In genomic region chr7:149147730-149148653, GRCh38 we compare ENCODE assay signal across 8 cellular contexts. TPM values are rescaled to one million over a fixed set of nuclear protein-coding genes. Genes with fewer than 3 reads are reported as not detected.
DNase-seq lines count a peak whose midpoint lies in the region; ATAC-seq and TF ChIP-seq lines count a peak whose summit lies in the region.

No MANE protein-coding gene starts in this region.

- no peaks in the 10 kb centered on the region for H3K4me1 ChIP-seq in HEK293 (ENCODE audit: control insufficient read depth, insufficient read depth, low read length)
- H3K4me1 ChIP-seq in MM.1S (ENCODE audit: low read length), result no peaks in the 10 kb centered on the region

- TF ChIP-seq CTCF in GM13976 (IDR thresholded peaks at IDR 0.05; ENCODE audit: borderline replicate concordance, control extremely low read depth, extremely low read depth, insufficient read depth, missing control alignments) (no peak), HEK293 (tag by site-specific recombination; IDR thresholded peaks at IDR 0.05) (peak; percentile 66), MM.1S (IDR thresholded peaks at IDR 0.05; ENCODE audit: low read length) (no peak), coronary artery (IDR thresholded peaks at IDR 0.05) (no peak)

- peak overlapping the region; percentile 68 for H3K4me2 ChIP-seq in MM.1S (ENCODE audit: low read depth, low read length)

- intact Hi-C loops in activated CD4-positive, alpha-beta T cell treated with anti-CD3 and anti-CD28 coated beads, Interleukin-2, amount 10 ng/mL, durations not matched to agents 24 days and 14 days (cut with micrococcal nuclease), result loop anchor here (1.0 kb wide), 4 partner anchors 22 to 91 kb away; partner anchors contain the start of genes ZNF212, ZNF282 and ZNF425

- peaks cover 62% of the 10 kb centered on the region for H3K79me2 ChIP-seq in MM.1S (ENCODE audit: low read length)

- ATAC-seq in left lobe of liver, result peak; percentile 59

- H3F3A ChIP-seq in MM.1S (ENCODE audit: insufficient read depth, low read length), result peaks cover 27% of the 10 kb centered on the region

- peak overlapping the region; percentile 65 for H3K4me3 ChIP-seq in HEK293 (ENCODE audit: low read depth, low read length)
- H3K4me3 ChIP-seq in MM.1S (ENCODE audit: low read length), result peak overlapping the region; percentile 98
- H3K4me3 ChIP-seq in coronary artery, result peak overlapping the region; percentile 85

- POLR2A ChIA-PET in HEK293 (lab: Yijun Ruan, JAX), result interaction anchor here (0.6 to 3.9 kb wide), 7 partner anchors 9 to 659 kb away, joined by 3 to 39 read pairs (median 7); partner anchors contain the start of genes ZNF282 and ZNF425

- in situ Hi-C loops in GM13976 (cut with MboI; ENCODE audit: low sequenced_read_pairs, unreplicated experiment), result no loop called here

- H4K20me1 ChIP-seq in MM.1S (ENCODE audit: insufficient read depth, low read length), result no peaks in the 10 kb centered on the region

- H3K9ac ChIP-seq in MM.1S (ENCODE audit: low read length), result peak overlapping the region; percentile 91

- peak overlapping the region; percentile 69 for H3K27ac Mint-ChIP-seq in activated CD4-positive, alpha-beta T cell treated with anti-CD3 and anti-CD28 coated beads, Interleukin-2, amount 10 ng/mL, durations not matched to agents 24 days and 14 days

- CTCF ChIA-PET in HEK293 (lab: Yijun Ruan, JAX), result interaction anchor here (0.6 to 2.3 kb wide), 8 partner anchors 12 to 600 kb away, joined by 3 to 18 read pairs (median 4); partner anchors contain the start of genes ZNF282 and ZNF425

- H3K27ac ChIP-seq in HEK293 (ENCODE audit: extremely low read depth, low read depth, low read length) (peak overlapping the region; percentile 87), MM.1S (ENCODE audit: low read length) (peak overlapping the region; percentile 65; the same call in 1 of the 2 replicates), coronary artery (peak overlapping the region; percentile 67 to 89)

- H3K9me3 Mint-ChIP-seq in activated CD4-positive, alpha-beta T cell treated with anti-CD3 and anti-CD28 coated beads, Interleukin-2, amount 10 ng/mL, durations not matched to agents 24 days and 14 days, result no peaks in the 10 kb centered on the region

- peaks cover 26% of the 10 kb centered on the region for H3K4me1 Mint-ChIP-seq in activated CD4-positive, alpha-beta T cell treated with anti-CD3 and anti-CD28 coated beads, Interleukin-2, amount 10 ng/mL, durations not matched to agents 24 days and 14 days

- DNase-seq in GM13976 (ENCODE audit: low spot score) (peak; percentile 73), MM.1S (peak; percentile 44), coronary artery (ENCODE audit: low spot score) (peak; percentile 79), left lobe of liver (ENCODE audit: low spot score) (peak; percentile 66), COLO829 (ENCODE audit: low spot score) (no peak)
- DNase-seq in activated CD4-positive, alpha-beta T cell treated with anti-CD3 and anti-CD28 coated beads, Interleukin-2, amount 10 ng/mL, durations not matched to agents 24 days and 14 days, result peak; percentile 91
- DNase-seq in stimulated activated CD4-positive, alpha-beta T cell treated with anti-CD3 and anti-CD28 coated beads, Interleukin-2, amount 100 ng/mL, for 48 hours, result peak; percentile 41 to 56

- H3K27me3 Mint-ChIP-seq in activated CD4-positive, alpha-beta T cell treated with anti-CD3 and anti-CD28 coated beads, Interleukin-2, amount 10 ng/mL, durations not matched to agents 24 days and 14 days, result no peaks in the 10 kb centered on the region

- H3K9me3 ChIP-seq in HEK293 (ENCODE audit: control insufficient read depth, insufficient read depth, low read depth, low read length) (no peaks in the 10 kb centered on the region), MM.1S (replicated peaks; ENCODE audit: insufficient read depth, low read length) (no peaks in the 10 kb centered on the region)

- peaks cover 0 to 16% of the 10 kb centered on the region in 2 experiments; a peak in 2 of 3 replicates for H3K36me3 ChIP-seq in HEK293 (ENCODE audit: control insufficient read depth in 2 of 2, insufficient read depth in 1 of 2, low read length in 2 of 2)
- no peaks in the 10 kb centered on the region for H3K36me3 ChIP-seq in MM.1S (replicated peaks; ENCODE audit: insufficient read depth, low read length)

- H3K9me2 ChIP-seq in MM.1S (replicated peaks; ENCODE audit: insufficient read depth, low read length), result no peaks in the 10 kb centered on the region

- no peaks in the 10 kb centered on the region for H3K27me3 ChIP-seq in MM.1S (replicated peaks; ENCODE audit: insufficient read depth, low read length)

- peaks cover 12% of the 10 kb centered on the region for H3K36me3 Mint-ChIP-seq in activated CD4-positive, alpha-beta T cell treated with anti-CD3 and anti-CD28 coated beads, Interleukin-2, amount 10 ng/mL, durations not matched to agents 24 days and 14 days (ENCODE audit: low read depth)

- peak overlapping the region; percentile 94 for H2AFZ ChIP-seq in MM.1S (ENCODE audit: low read length)

- H3K4me3 Mint-ChIP-seq in activated CD4-positive, alpha-beta T cell treated with anti-CD3 and anti-CD28 coated beads, Interleukin-2, amount 10 ng/mL, durations not matched to agents 24 days and 14 days, result peak overlapping the region; percentile 93

TF ChIP-seq in HEK293, 187 proteins besides CTCF, POLR2A, EP300 and RAD21 (continues in another document):
- TF ChIP-seq ZBTB48 (tag by site-specific recombination; IDR thresholded peaks at IDR 0.05) (peak; percentile 14; the same call in 1 of the 2 replicates), ZNF658 (tag by site-specific recombination; IDR thresholded peaks at IDR 0.05) (no peak), ZNF621 (tag by site-specific recombination; IDR thresholded peaks at IDR 0.05) (no peak), GLIS1 (tag by site-specific recombination; IDR thresholded peaks at IDR 0.05) (peak; percentile 47), ZBTB8A (tag by site-specific recombination; IDR thresholded peaks at IDR 0.05) (peak; percentile 84), ZEB2 (tag by site-specific recombination; IDR thresholded peaks at IDR 0.05) (peak; percentile 93), ZFP37 (tag by site-specific recombination; IDR thresholded peaks at IDR 0.05) (peak; percentile 71; the same call in 1 of the 2 replicates), KLF17 (tag by site-specific recombination; IDR thresholded peaks at IDR 0.05) (0 out of 2 replicates have a peak, but pooled peaks have one; percentile 42), ZBTB1 (tag by site-specific recombination; IDR thresholded peaks at IDR 0.05) (0 out of 2 replicates have a peak, but pooled peaks have one; percentile 57), ZNF549 (tag by site-specific recombination; IDR thresholded peaks at IDR 0.05) (no peak), ZNF391 (tag by site-specific recombination; IDR thresholded peaks at IDR 0.05; ENCODE audit: borderline replicate concordance, low read depth) (peak; percentile 71), ZNF677 (tag by site-specific recombination; IDR thresholded peaks at IDR 0.05) (0 out of 2 replicates have a peak, but pooled peaks have one; percentile 0), ZSCAN23 (tag by site-specific recombination; IDR thresholded peaks at IDR 0.05) (no peak), PATZ1 (tag by site-specific recombination; IDR thresholded peaks at IDR 0.05) (peak; percentile 77)

RNA-seq across cellular contexts. Expression of gene ZNF398, which starts 0.7 kb away (rescaled TPM):
- total RNA-seq in activated CD4-positive, alpha-beta T cell treated with anti-CD3 and anti-CD28 coated beads, Interleukin-2, amount 10 ng/mL, durations not matched to agents 24 days and 14 days, result 11.7 and 14.2 TPM in 2 replicates
- total RNA-seq in left lobe of liver, result 6.6 TPM

RNA-seq across cellular contexts. Expression of gene ZNF425, which starts 21.9 kb away (rescaled TPM):
- total RNA-seq in activated CD4-positive, alpha-beta T cell treated with anti-CD3 and anti-CD28 coated beads, Interleukin-2, amount 10 ng/mL, durations not matched to agents 24 days and 14 days, result 0.44 and 0.92 TPM in 2 replicates
- total RNA-seq in left lobe of liver, result 1.1 TPM

RNA-seq across cellular contexts. Expression of gene ZNF282, which starts 47.4 kb away (rescaled TPM):
- total RNA-seq in activated CD4-positive, alpha-beta T cell treated with anti-CD3 and anti-CD28 coated beads, Interleukin-2, amount 10 ng/mL, durations not matched to agents 24 days and 14 days, result 44.7 and 49.9 TPM in 2 replicates
- total RNA-seq in left lobe of liver, result 14.1 TPM

RNA-seq across cellular contexts. Expression of gene ZNF786, which starts 57.5 kb away (rescaled TPM):
- total RNA-seq in activated CD4-positive, alpha-beta T cell treated with anti-CD3 and anti-CD28 coated beads, Interleukin-2, amount 10 ng/mL, durations not matched to agents 24 days and 14 days, result 10.2 and 10.3 TPM in 2 replicates
- 3.6 TPM for total RNA-seq in left lobe of liver
